In the genomic region with DNA sequence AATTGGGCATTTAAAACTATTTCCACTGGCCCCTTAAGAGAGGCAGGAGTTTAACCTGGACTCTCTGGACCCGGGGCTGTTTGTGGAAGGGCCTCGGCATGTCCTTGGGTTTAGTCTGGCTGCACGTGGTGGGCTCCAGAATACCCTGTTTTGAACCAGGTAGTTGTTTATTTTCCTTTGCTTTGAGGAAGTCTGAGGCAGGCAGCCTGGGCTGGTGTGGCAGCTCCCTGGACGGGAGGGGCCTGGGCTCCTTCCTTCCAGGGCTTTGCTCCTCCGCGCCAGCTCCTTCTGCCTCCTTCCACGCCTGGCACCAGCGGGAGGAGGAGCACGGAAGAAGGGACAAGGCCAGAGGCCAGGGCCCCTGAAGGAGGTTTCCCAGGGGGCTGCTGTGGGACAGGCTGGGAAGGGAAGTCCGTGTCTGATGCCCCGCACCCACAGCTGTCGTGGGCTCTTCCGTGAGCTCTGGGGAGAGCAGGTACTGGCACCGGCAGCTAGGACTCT, we compare ENCODE assay signal across 8 cellular contexts. TPM values are rescaled to one million over a fixed set of nuclear protein-coding genes. Genes with fewer than 3 reads are reported as not detected.
A peak's percentile ranks its signal among the peaks of the same experiment; 100 is the strongest.
DNase-seq lines count a peak whose midpoint lies in the region; ATAC-seq, FAIRE-seq and TF ChIP-seq lines count a peak whose summit lies in the region.

No MANE protein-coding gene starts in this region.

- no peaks in the 10 kb centered on the region for H3K36me3 ChIP-seq in adrenal gland (replicated peaks in 1 of 2)
- H3K36me3 ChIP-seq in keratinocyte (ENCODE audit: control insufficient read depth in 2 of 2, extremely low read depth in 1 of 2, insufficient read depth in 2 of 2, low read length in 2 of 2) = peaks cover 0 to 1% of the 10 kb centered on the region in 2 experiments
- H3K36me3 ChIP-seq in smooth muscle cell (ENCODE audit: low read depth) = peaks cover under 1% of the 10 kb centered on the region

- H3K79me2 ChIP-seq in keratinocyte (ENCODE audit: control insufficient read depth, insufficient read depth, low read length) (peaks cover 78% of the 10 kb centered on the region), smooth muscle cell (ENCODE audit: low read depth) (peaks cover 60% of the 10 kb centered on the region)

- H2AFZ ChIP-seq in keratinocyte (ENCODE audit: control insufficient read depth, low read length) (peak overlapping the region; percentile 43), smooth muscle cell (ENCODE audit: low read depth) (no peak overlapping the region)

- no peaks in the 10 kb centered on the region for H3K9me1 ChIP-seq in keratinocyte (ENCODE audit: control insufficient read depth, extremely low read depth, insufficient read depth, low read length)

- H3K9me3 Mint-ChIP-seq in HFFc6 = peaks cover 17% of the 10 kb centered on the region

- H3K9me3 ChIP-seq in adrenal gland (replicated peaks in 1 of 3) = peaks cover 0 to 1% (median 0%) of the 10 kb centered on the region in 3 donors
- H3K9me3 ChIP-seq in keratinocyte (ENCODE audit: control insufficient read depth, low read depth, low read length) = peaks cover 5% of the 10 kb centered on the region
- H3K9me3 ChIP-seq in smooth muscle cell (replicated peaks; ENCODE audit: low read depth) = peaks cover 8% of the 10 kb centered on the region

- H3K4me1 ChIP-seq in adrenal gland (replicated peaks in 1 of 2) (peaks cover 14 to 19% of the 10 kb centered on the region in 2 donors), keratinocyte (ENCODE audit: control insufficient read depth, extremely low read depth, insufficient read depth, low read length) (peaks cover 24% of the 10 kb centered on the region), smooth muscle cell (ENCODE audit: low read depth) (peaks cover 4% of the 10 kb centered on the region)

- H3K27me3 ChIP-seq in adrenal gland (no peaks in the 10 kb centered on the region), keratinocyte (ENCODE audit: control insufficient read depth, extremely low read depth, insufficient read depth, low read length) (no peaks in the 10 kb centered on the region), smooth muscle cell (ENCODE audit: low read depth) (no peaks in the 10 kb centered on the region)

- H4K20me1 ChIP-seq in keratinocyte (ENCODE audit: control insufficient read depth, extremely low read depth, insufficient read depth, low read length) (no peaks in the 10 kb centered on the region), smooth muscle cell (ENCODE audit: low read depth) (peaks cover 2% of the 10 kb centered on the region)

- intact Hi-C loops in adrenal gland (cut with DNase I) = no loop called here

- TF ChIP-seq CTCF in HFFc6 (IDR thresholded peaks at IDR 0.05) (no peak), adrenal gland (IDR thresholded peaks at IDR 0.05) (no peak), keratinocyte (optimal IDR thresholded peaks at IDR 0.05 in 1 of 3, IDR thresholded peaks at IDR 0.05 in 1 of 3, conservative IDR thresholded peaks at IDR 0.05 in 1 of 3; ENCODE audit: extremely low read depth in 1 of 3, insufficient read depth in 2 of 3, low read length in 3 of 3) (no peak), smooth muscle cell (IDR thresholded peaks at IDR 0.05; ENCODE audit: borderline replicate concordance, insufficient read depth, poor library complexity, severe bottlenecking) (no peak)

- TF ChIP-seq POLR2A in adrenal gland (IDR thresholded peaks at IDR 0.05) = no peak

- peaks cover 15% of the 10 kb centered on the region for H3F3A ChIP-seq in smooth muscle cell (ENCODE audit: low read depth)

- 19 to 28% (median 24%) methylated on average over 5 to 14 of the region's 14 CpGs for WGBS in adrenal gland, 4 donors
- 51% methylated on average over 14 of the region's 14 CpGs for WGBS in smooth muscle cell (ENCODE audit: low lambda C conversion rate)

- dilution Hi-C loops in keratinocyte (cut with MboI; ENCODE audit: extremely low pct_ligation_motif_present, low sequenced_read_pairs) = no loop called here

- 0 out of 2 replicates have a peak, but pooled peaks cover 2% of the 10 kb centered on the region for H3K27me3 Mint-ChIP-seq in HFFc6 (ENCODE audit: insufficient read depth)

- DNase-seq in HFFc6 = no peak
- DNase-seq in adrenal gland = peak in 3 of 7 donors; percentile 40 to 52 (median 40)
- no peak for DNase-seq in keratinocyte (ENCODE audit: low read depth, low spot score)
- DNase-seq in smooth muscle cell (lab: John Stamatoyannopoulos, UW; ENCODE audit: unreplicated experiment) = no peak
- DNase-seq in activated CD8-positive, alpha-beta memory T cell treated with anti-CD3 and anti-CD28 coated beads, Interleukin-2, amount 50 U/mL, for 4 hours = no peak
- no peak for DNase-seq in NCI-H2171 (lab: John Stamatoyannopoulos, UW)
- no peak for DNase-seq in MV-4-11 (lab: John Stamatoyannopoulos, UW)

- H3K27ac Mint-ChIP-seq in HFFc6 = peak overlapping the region; percentile 69

- peak overlapping the region; percentile 49 for H3K4me2 ChIP-seq in keratinocyte (ENCODE audit: control insufficient read depth, extremely low read depth, insufficient read depth, low read depth, low read length)
- H3K4me2 ChIP-seq in smooth muscle cell = peak overlapping the region; percentile 65

- no peak for ATAC-seq in HG03432 (IDR thresholded peaks at IDR 0.05; ENCODE audit: unreplicated experiment)

- FAIRE-seq in keratinocyte (lab: Jason Lieb, UNC) = no peak

- H3K36me3 Mint-ChIP-seq in HFFc6 (ENCODE audit: low read depth) = peaks cover 22% of the 10 kb centered on the region

- H3K27ac ChIP-seq in adrenal gland = peak overlapping the region in 4 of 5 donors; percentile 33 to 78 (median 66)
- peak overlapping the region; percentile 5 for H3K27ac ChIP-seq in keratinocyte (ENCODE audit: control insufficient read depth, insufficient read depth, low read length)
- peak overlapping the region; percentile 51 for H3K27ac ChIP-seq in smooth muscle cell (ENCODE audit: low read depth)

- H3K4me3 Mint-ChIP-seq in HFFc6 = no peak overlapping the region

- H3K4me1 Mint-ChIP-seq in HFFc6 (ENCODE audit: low read depth) = peaks cover 72% of the 10 kb centered on the region

- H3K4me3 ChIP-seq in adrenal gland (peak overlapping the region in 1 of 4 donors; percentile 11), keratinocyte (ENCODE audit: control insufficient read depth in 2 of 3, extremely low read depth in 1 of 3, insufficient read depth in 2 of 3, low read depth in 1 of 3, low read length in 3 of 3) (peak overlapping the region in 1 of 3 experiments; percentile 4), smooth muscle cell (no peak overlapping the region)

- H3K9ac ChIP-seq in keratinocyte (ENCODE audit: control insufficient read depth, extremely low read depth, insufficient read depth, low read length) = peak overlapping the region; percentile 51
- H3K9ac ChIP-seq in smooth muscle cell (ENCODE audit: low read depth) = no peak overlapping the region

RNA-seq across cellular contexts. Expression of a gene that starts 15.5 kb away (rescaled TPM):
- 10 to 100 TPM; 15.6 to 19.0 (median 16.2) TPM for total RNA-seq in HFFc6 (2021; fragmentation: NEBNext Ultra II Directional; extraction: Animal tissue kit (Norgen Biotek cat#: 25700))
- 10 to 100 TPM; 16.8 to 29.8 (median 22.2) TPM for total RNA-seq in adrenal gland
- polyA plus RNA-seq in adrenal gland = 10 to 100 TPM; 10.4 to 23.6 (median 19.2) TPM
- 10.0 to 12.9 TPM (median 10.8 TPM) in 3 replicates for polyA plus RNA-seq in keratinocyte
- polyA plus RNA-seq in keratinocyte (2011; ENCODE audit: low read depth) = 13.1 TPM
- 9.4 and 9.8 TPM in 2 replicates for polyA plus RNA-seq in keratinocyte (2011; cell fraction: cytosol; rRNA removed)
- polyA plus RNA-seq in keratinocyte (2011; cell fraction: nucleus; rRNA removed) = 24.4 and 26.9 TPM in 2 replicates
- polyA plus RNA-seq in keratinocyte (2012; ENCODE audit: low replicate concordance) = 8.6 and 12.8 TPM in 2 replicates
- polyA minus RNA-seq in keratinocyte = 21.7 to 27.9 TPM (median 23.6 TPM) in 3 replicates
- polyA minus RNA-seq in keratinocyte (2011; cell fraction: cytosol; rRNA and poly(A)+ RNA removed) = 27.4 TPM
- 23.3 and 24.7 TPM in 2 replicates for polyA minus RNA-seq in keratinocyte (2011; cell fraction: nucleus; rRNA and poly(A)+ RNA removed)
- total RNA-seq in smooth muscle cell = 19.5 and 19.9 TPM in 2 replicates
- polyA plus RNA-seq in smooth muscle cell = 11.5 and 19.5 TPM in 2 replicates

RNA-seq across cellular contexts. Expression of a gene that starts 30.4 kb away (rescaled TPM):
- not detected for total RNA-seq in HFFc6 (2021; fragmentation: NEBNext Ultra II Directional; extraction: Animal tissue kit (Norgen Biotek cat#: 25700))
- total RNA-seq in adrenal gland (under 1 TPM in 1 of 8 donors, not detected in 7; 0.56 TPM), smooth muscle cell (not detected in 2 replicates)
- polyA plus RNA-seq in adrenal gland (not detected), keratinocyte (not detected in 3 replicates), smooth muscle cell (not detected in 2 replicates)
- polyA plus RNA-seq in keratinocyte (2011; ENCODE audit: low read depth) = not detected
- polyA plus RNA-seq in keratinocyte (2011; cell fraction: cytosol; rRNA removed) = not detected in 2 replicates
- polyA plus RNA-seq in keratinocyte (2011; cell fraction: nucleus; rRNA removed) = not detected in 2 replicates
- not detected in 2 replicates for polyA plus RNA-seq in keratinocyte (2012; ENCODE audit: low replicate concordance)
- polyA minus RNA-seq in keratinocyte = not detected in 3 replicates
- polyA minus RNA-seq in keratinocyte (2011; cell fraction: cytosol; rRNA and poly(A)+ RNA removed) = not detected
- not detected in 2 replicates for polyA minus RNA-seq in keratinocyte (2011; cell fraction: nucleus; rRNA and poly(A)+ RNA removed)

Comparison
In these comparisons a context has a peak if more than half of its experiments do, and no peak if none do; other contexts are left out.
1. H3K27ac ChIP-seq: peak in every context shown above with its lines; median percentile 66 in adrenal gland; 51 in smooth muscle cell; 5 in keratinocyte.